In genomic region chr6:101931766-101932165, GRCh38 we compare ENCODE assay signal across 19 cellular contexts.
A peak's percentile ranks its signal among the peaks of the same experiment; 100 is the strongest.
DNase-seq lines count a peak whose midpoint lies in the region; ATAC-seq and TF ChIP-seq lines count a peak whose summit lies in the region.
"Had no signal": no experiment of that assay in that cellular context is flagged by ENCODE, and none has a peak within 500 bp of the region (broad histone marks: within the 10 kb centered on the region; RNA-seq: fewer than 3 reads in every experiment).

No MANE protein-coding gene starts in this region.

- H2AFZ ChIP-seq in mammary epithelial cell (ENCODE audit: low read depth, low read length): no peak overlapping the region

- no peak overlapping the region for H3K27ac Mint-ChIP-seq in activated T-helper 1 cell treated with anti-CD3 and anti-CD28 coated beads, Interleukin-12 subunit alpha, Interleukin-12 subunit beta, Interleukin-2, Interleukin-4 antibody, amounts not matched to agents 30 ng/mL and 10 ng/mL and 1 ng/mL, durations not matched to agents 14 hours and 24 hours and 36 hours
- no peak overlapping the region for H3K27ac Mint-ChIP-seq in CD4-positive, alpha-beta T cell

- in situ Hi-C loops in mammary epithelial cell (cut with MboI; ENCODE audit: low sequenced_read_pairs in 2 of 2): no loop called here

- H3K27me3 ChIP-seq in mammary epithelial cell (ENCODE audit: insufficient read depth, low read length): no peaks in the 10 kb centered on the region
- H3K27me3 ChIP-seq in foreskin keratinocyte: no peaks in the 10 kb centered on the region
- H3K27me3 ChIP-seq in CD4-positive, alpha-beta T cell (ENCODE audit: control insufficient read depth, insufficient read depth, low read length): no peaks in the 10 kb centered on the region
- H3K27me3 ChIP-seq: BLaER1 treated with 17β-estradiol and CSF1 and Interleukin-3, amounts not matched to agents 10 nM and 100 nM had no signal

- no peaks in the 10 kb centered on the region for H3K9me3 ChIP-seq in mammary epithelial cell (replicated peaks; ENCODE audit: insufficient read depth, low read length)
- H3K9me3 ChIP-seq in CD4-positive, alpha-beta T cell (ENCODE audit: control insufficient read depth, low read length): no peaks in the 10 kb centered on the region
- H3K9me3 ChIP-seq: BLaER1 treated with 17β-estradiol and CSF1 and Interleukin-3, amounts not matched to agents 10 nM and 100 nM had no signal

- 4% methylated on average over 2 of the region's 2 CpGs for WGBS in mammary epithelial cell (ENCODE audit: low coverage, missing lambda C conversion rate)

- BruUV-seq in mammary epithelial cell (replicated peaks; lab: Mats Ljungman, UMichigan): no TSS peak

- CTCF ChIA-PET in mammary epithelial cell (lab: Charles Lee; ENCODE audit: low non-redundant PET): no interaction called here
- CTCF ChIA-PET in CD4-positive, alpha-beta T cell (lab: Charles Lee): no interaction called here

- dilution Hi-C loops in mammary epithelial cell (cut with HindIII; ENCODE audit: low sequenced_read_pairs): no loop called here

- H3K4me1 ChIP-seq in mammary epithelial cell (ENCODE audit: insufficient read depth, low read length): no peaks in the 10 kb centered on the region
- no peaks in the 10 kb centered on the region for H3K4me1 ChIP-seq in foreskin keratinocyte
- H3K4me1 ChIP-seq: BLaER1 treated with 17β-estradiol and CSF1 and Interleukin-3, amounts not matched to agents 10 nM and 100 nM had no signal

- peak; percentile 8 for DNase-seq in NCI-H748 (lab: John Stamatoyannopoulos, UW; ENCODE audit: unreplicated experiment)
- no peak for DNase-seq in NCI-H748 treated with DMSO at 0.1 percent for 48 hours (lab: John Stamatoyannopoulos, UW)
- DNase-seq in mammary epithelial cell: peak; percentile 16
- peak; percentile 19 to 63 for DNase-seq in foreskin keratinocyte
- DNase-seq in activated gamma-delta T cell treated with Interleukin-2 at 50 U/mL for 16 hours: no peak
- DNase-seq in activated T-helper 1 cell treated with anti-CD3 and anti-CD28 coated beads, Interleukin-12 subunit alpha, Interleukin-12 subunit beta, Interleukin-2, Interleukin-4 antibody, amounts not matched to agents 30 ng/mL and 10 ng/mL and 1 ng/mL, durations not matched to agents 14 hours and 24 hours and 36 hours (ENCODE audit: low spot score): no peak
- DNase-seq in CD4-positive, alpha-beta T cell: no peak
- DNase-seq in DMS114 treated with DMSO at 0.1 percent for 48 hours (lab: John Stamatoyannopoulos, UW; ENCODE audit: unreplicated experiment): no peak
- DNase-seq: DND-41; GF-D8; GOT3; KBM-7; NCI-H1048; NCI-H146; NCI-H2081 treated with DMSO at 0.1 percent for 48 hours; NCI-H524; NK-92 treated with Interleukin-12 subunit alpha and Interleukin-12 subunit beta, amount 100 ng/mL, for 24 hours; SIG-M5 had no signal

- H3K27me3 Mint-ChIP-seq in activated T-helper 1 cell treated with anti-CD3 and anti-CD28 coated beads, Interleukin-12 subunit alpha, Interleukin-12 subunit beta, Interleukin-2, Interleukin-4 antibody, amounts not matched to agents 30 ng/mL and 10 ng/mL and 1 ng/mL, durations not matched to agents 14 hours and 24 hours and 36 hours (ENCODE audit: insufficient read depth): no peaks in the 10 kb centered on the region
- H3K27me3 Mint-ChIP-seq in CD4-positive, alpha-beta T cell: no peaks in the 10 kb centered on the region

- no peak overlapping the region for H3K4me3 ChIP-seq in mammary epithelial cell (replicated peaks in 1 of 3; ENCODE audit: insufficient read depth in 1 of 3, low read depth in 2 of 3, low read length in 3 of 3)
- H3K4me3 ChIP-seq: BLaER1 treated with 17β-estradiol and CSF1 and Interleukin-3, amounts not matched to agents 10 nM and 100 nM had no signal

- no peaks in the 10 kb centered on the region for H4K20me1 ChIP-seq in mammary epithelial cell (ENCODE audit: insufficient read depth, low read length)
- H4K20me1 ChIP-seq: BLaER1 treated with 17β-estradiol and CSF1 and Interleukin-3, amounts not matched to agents 10 nM and 100 nM had no signal

- TF ChIP-seq CTCF in mammary epithelial cell (conservative IDR thresholded peaks at IDR 0.05 in 1 of 2, IDR thresholded peaks at IDR 0.05 in 1 of 2; ENCODE audit: extremely low read depth in 1 of 2, insufficient read depth in 1 of 2, low read depth in 1 of 2, low read length in 2 of 2) (no peak), foreskin keratinocyte (conservative IDR thresholded peaks at IDR 0.05) (no peak)
- no peak for TF ChIP-seq CTCF in CD4-positive, alpha-beta T cell (IDR thresholded peaks at IDR 0.05)

- peak; percentile 33 for ATAC-seq in foreskin keratinocyte
- ATAC-seq in CD4-positive, alpha-beta T cell (ENCODE audit: poor library complexity): no peak

- POLR2A ChIA-PET in CD4-positive, alpha-beta T cell (lab: Charles Lee): no interaction called here

- H3K4me3 Mint-ChIP-seq in activated T-helper 1 cell treated with anti-CD3 and anti-CD28 coated beads, Interleukin-12 subunit alpha, Interleukin-12 subunit beta, Interleukin-2, Interleukin-4 antibody, amounts not matched to agents 30 ng/mL and 10 ng/mL and 1 ng/mL, durations not matched to agents 14 hours and 24 hours and 36 hours: no peak overlapping the region
- H3K4me3 Mint-ChIP-seq in CD4-positive, alpha-beta T cell: no peak overlapping the region

- no peaks in the 10 kb centered on the region for H3K4me1 Mint-ChIP-seq in activated T-helper 1 cell treated with anti-CD3 and anti-CD28 coated beads, Interleukin-12 subunit alpha, Interleukin-12 subunit beta, Interleukin-2, Interleukin-4 antibody, amounts not matched to agents 30 ng/mL and 10 ng/mL and 1 ng/mL, durations not matched to agents 14 hours and 24 hours and 36 hours (ENCODE audit: low read depth)
- no peaks in the 10 kb centered on the region for H3K4me1 Mint-ChIP-seq in CD4-positive, alpha-beta T cell (ENCODE audit: low read depth)

- no peak overlapping the region for H3K27ac ChIP-seq in mammary epithelial cell (ENCODE audit: insufficient read depth, low read depth, low read length)
- H3K27ac ChIP-seq in foreskin keratinocyte: no peak overlapping the region
- H3K27ac ChIP-seq in CD4-positive, alpha-beta T cell (ENCODE audit: low read depth, low read length): no peak overlapping the region
- H3K27ac ChIP-seq: BLaER1 treated with 17β-estradiol and CSF1 and Interleukin-3, amounts not matched to agents 10 nM and 100 nM had no signal

- H3K4me2 ChIP-seq in mammary epithelial cell (ENCODE audit: insufficient read depth, low read depth, low read length): no peak overlapping the region
- H3K4me2 ChIP-seq: BLaER1 treated with 17β-estradiol and CSF1 and Interleukin-3, amounts not matched to agents 10 nM and 100 nM had no signal

- intact Hi-C loops in mammary epithelial cell (cut with micrococcal nuclease): no loop called here
- intact Hi-C loops in activated T-helper 1 cell treated with anti-CD3 and anti-CD28 coated beads, Interleukin-12 subunit alpha, Interleukin-12 subunit beta, Interleukin-2, Interleukin-4 antibody, amounts not matched to agents 30 ng/mL and 10 ng/mL and 1 ng/mL, durations not matched to agents 14 hours and 24 hours and 36 hours (cut with micrococcal nuclease): no loop called here
- intact Hi-C loops in CD4-positive, alpha-beta T cell (cut with DNase I, micrococcal nuclease): no loop called here

- H3K9me3 Mint-ChIP-seq in activated T-helper 1 cell treated with anti-CD3 and anti-CD28 coated beads, Interleukin-12 subunit alpha, Interleukin-12 subunit beta, Interleukin-2, Interleukin-4 antibody, amounts not matched to agents 30 ng/mL and 10 ng/mL and 1 ng/mL, durations not matched to agents 14 hours and 24 hours and 36 hours: peaks cover 8% of the 10 kb centered on the region
- peaks cover 5% of the 10 kb centered on the region for H3K9me3 Mint-ChIP-seq in CD4-positive, alpha-beta T cell

- no peak overlapping the region for H3K9ac ChIP-seq in mammary epithelial cell (ENCODE audit: insufficient read depth, low read length)
- H3K9ac ChIP-seq: BLaER1 treated with 17β-estradiol and CSF1 and Interleukin-3, amounts not matched to agents 10 nM and 100 nM had no signal

- H3K36me3 ChIP-seq in mammary epithelial cell (ENCODE audit: insufficient read depth, low read length): no peaks in the 10 kb centered on the region
- H3K36me3 ChIP-seq: BLaER1 treated with 17β-estradiol and CSF1 and Interleukin-3, amounts not matched to agents 10 nM and 100 nM had no signal

- H3K79me2 ChIP-seq in mammary epithelial cell (ENCODE audit: insufficient read depth, low read length): no peaks in the 10 kb centered on the region

- H3K36me3 Mint-ChIP-seq in activated T-helper 1 cell treated with anti-CD3 and anti-CD28 coated beads, Interleukin-12 subunit alpha, Interleukin-12 subunit beta, Interleukin-2, Interleukin-4 antibody, amounts not matched to agents 30 ng/mL and 10 ng/mL and 1 ng/mL, durations not matched to agents 14 hours and 24 hours and 36 hours (ENCODE audit: low read depth): no peaks in the 10 kb centered on the region
- no peaks in the 10 kb centered on the region for H3K36me3 Mint-ChIP-seq in CD4-positive, alpha-beta T cell (ENCODE audit: low read depth)

Comparison
In these comparisons a context has a peak if more than half of its experiments do, and no peak if none do; other contexts are left out.
1. DNase-seq: peak in NCI-H748 (single experiment), mammary epithelial cell (single experiment) and foreskin keratinocyte (2 of 2); none in NCI-H748 treated with DMSO at 0.1 percent for 48 hours (single experiment), activated gamma-delta T cell treated with Interleukin-2 at 50 U/mL for 16 hours (single experiment), activated T-helper 1 cell treated with anti-CD3 and anti-CD28 coated beads, Interleukin-12 subunit alpha, Interleukin-12 subunit beta, Interleukin-2, Interleukin-4 antibody, amounts not matched to agents 30 ng/mL and 10 ng/mL and 1 ng/mL, durations not matched to agents 14 hours and 24 hours and 36 hours (single experiment), CD4-positive, alpha-beta T cell (0 of 10) and DMS114 treated with DMSO at 0.1 percent for 48 hours (single experiment).